8 cellular contexts compared by ENCODE assay signal in the genomic region with DNA sequence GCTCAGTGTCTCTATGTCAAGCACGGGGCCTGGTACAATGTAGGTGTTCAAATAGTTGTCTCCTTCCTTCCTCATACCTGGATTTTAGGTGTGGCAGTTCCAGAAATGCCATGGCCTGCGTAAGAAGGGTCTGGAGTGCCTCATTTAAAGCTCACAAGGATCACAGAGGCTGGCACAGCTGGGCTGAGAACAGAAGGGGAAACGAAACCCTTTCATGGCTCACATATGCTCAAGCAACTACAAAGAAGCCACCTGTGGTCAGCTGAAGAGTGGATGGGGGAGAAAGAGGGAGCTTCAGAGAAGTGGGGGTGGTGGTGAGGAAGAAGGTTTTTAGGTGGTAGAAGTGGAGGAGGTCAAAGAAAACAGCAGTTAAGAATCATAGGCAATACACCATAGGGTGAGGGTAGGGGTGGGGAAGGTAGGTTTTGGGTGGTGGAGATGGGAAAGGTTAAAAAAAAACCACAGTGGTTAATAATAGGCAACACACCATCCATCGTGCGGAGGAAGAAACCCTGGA. TPM values are rescaled to one million over a fixed set of nuclear protein-coding genes. Genes with fewer than 3 reads are reported as not detected.
DNase-seq lines count a peak whose midpoint lies in the region; ATAC-seq and TF ChIP-seq lines count a peak whose summit lies in the region.

No MANE protein-coding gene starts in this region.

- H3K36me3 ChIP-seq in left ventricle myocardium inferior (no peaks in the 10 kb centered on the region), esophagus squamous epithelium (no peaks in the 10 kb centered on the region), WERI-Rb-1 (no peaks in the 10 kb centered on the region)

- ATAC-seq in GM19438 (IDR thresholded peaks at IDR 0.05; ENCODE audit: low read depth, unreplicated experiment) (peak; percentile 84), HG03280 (IDR thresholded peaks at IDR 0.05; ENCODE audit: unreplicated experiment) (peak; percentile 95)

- H3K4me1 ChIP-seq in left ventricle myocardium inferior = peaks cover 11% of the 10 kb centered on the region
- peaks cover 0 to 42% (median 13%) of the 10 kb centered on the region in 3 donors for H3K4me1 ChIP-seq in esophagus squamous epithelium

- peak; percentile 65 for DNase-seq in Calu3
- DNase-seq in activated CD4-positive, alpha-beta memory T cell treated with anti-CD3 and anti-CD28 coated beads for 36 hours = no peak
- DNase-seq in left ventricle myocardium inferior = no peak
- no peak for DNase-seq in esophagus squamous epithelium (lab: John Stamatoyannopoulos, UW)
- no peak for DNase-seq in NCI-H2227 treated with DMSO at 0.1 percent for 48 hours (lab: John Stamatoyannopoulos, UW)
- no peak for DNase-seq in WERI-Rb-1

- H3K27ac ChIP-seq in left ventricle myocardium inferior (replicated peaks) = no peak overlapping the region
- peak overlapping the region in 1 of 4 donors; percentile 30 for H3K27ac ChIP-seq in esophagus squamous epithelium
- no peak overlapping the region for H3K27ac ChIP-seq in WERI-Rb-1

- peaks cover 64% of the 10 kb centered on the region for H3K4me1 Mint-ChIP-seq in Calu3 (ENCODE audit: low read depth, unreplicated experiment)
- peaks cover 30% of the 10 kb centered on the region for H3K4me1 Mint-ChIP-seq in activated CD4-positive, alpha-beta memory T cell treated with anti-CD3 and anti-CD28 coated beads for 36 hours (ENCODE audit: low read depth)

- BruUV-seq in Calu3 (replicated peaks; lab: Mats Ljungman, UMichigan) = no TSS peak

- intact Hi-C loops in Calu3 (cut with micrococcal nuclease; ENCODE audit: unreplicated experiment) (no loop called here), left ventricle myocardium inferior (cut with micrococcal nuclease) (no loop called here), esophagus squamous epithelium (cut with DNase I) (no loop called here)
- intact Hi-C loops in activated CD4-positive, alpha-beta memory T cell treated with anti-CD3 and anti-CD28 coated beads for 36 hours (cut with micrococcal nuclease) = no loop called here

- H3K27ac Mint-ChIP-seq in Calu3 (ENCODE audit: unreplicated experiment) = peak overlapping the region; percentile 88
- H3K27ac Mint-ChIP-seq in activated CD4-positive, alpha-beta memory T cell treated with anti-CD3 and anti-CD28 coated beads for 36 hours = peak overlapping the region; percentile 35

- no peak for TF ChIP-seq CTCF in Calu3 (IDR thresholded peaks at IDR 0.05; ENCODE audit: unreplicated experiment)
- no peak for TF ChIP-seq CTCF in left ventricle myocardium inferior (IDR thresholded peaks at IDR 0.05; ENCODE audit: borderline replicate concordance)
- no peak for TF ChIP-seq CTCF in esophagus squamous epithelium (IDR thresholded peaks at IDR 0.05)
- no peak for TF ChIP-seq CTCF in WERI-Rb-1 (IDR thresholded peaks at IDR 0.05; ENCODE audit: low read depth, low read length)

- CTCF ChIA-PET in Calu3 (lab: Charles Lee) = interaction anchor here (0.6 to 1.0 kb wide), 3 partner anchors 16 to 77 kb away, joined by 4 read pairs; no protein-coding TSS in a partner anchor
- CTCF ChIA-PET in activated CD4-positive, alpha-beta memory T cell treated with anti-CD3 and anti-CD28 coated beads for 36 hours (lab: Charles Lee) = interaction anchor here (0.6 to 1.0 kb wide), 2 partner anchors 21 to 1016 kb away, joined by 4 to 6 read pairs; no protein-coding TSS in a partner anchor

- 53 to 76% methylated on average over 4 to 5 of the region's 5 CpGs for whole genome bisulfite sequencing in esophagus squamous epithelium, 2 donors

- H3K4me3 ChIP-seq in left ventricle myocardium inferior (no peak overlapping the region), esophagus squamous epithelium (no peak overlapping the region), WERI-Rb-1 (ENCODE audit: low read depth, low read length) (no peak overlapping the region)

- TF ChIP-seq POLR2A in esophagus squamous epithelium (IDR thresholded peaks at IDR 0.05) = no peak

- POLR2A ChIA-PET in activated CD4-positive, alpha-beta memory T cell treated with anti-CD3 and anti-CD28 coated beads for 36 hours (lab: Charles Lee) = interaction anchor here (1.4 kb wide), 1 partner anchor 16 kb away, joined by 4 read pairs; no protein-coding TSS in a partner anchor

- H3K9me3 ChIP-seq in left ventricle myocardium inferior (replicated peaks) (peaks cover 7% of the 10 kb centered on the region), esophagus squamous epithelium (no peaks in the 10 kb centered on the region), WERI-Rb-1 (ENCODE audit: severe bottlenecking) (peaks cover 8% of the 10 kb centered on the region)

- no peak overlapping the region for H3K4me3 Mint-ChIP-seq in Calu3 (ENCODE audit: low read depth, unreplicated experiment)
- H3K4me3 Mint-ChIP-seq in activated CD4-positive, alpha-beta memory T cell treated with anti-CD3 and anti-CD28 coated beads for 36 hours = no peak overlapping the region

- H3K36me3 Mint-ChIP-seq in Calu3 (ENCODE audit: insufficient read depth, unreplicated experiment) = peaks cover 13% of the 10 kb centered on the region
- H3K36me3 Mint-ChIP-seq in activated CD4-positive, alpha-beta memory T cell treated with anti-CD3 and anti-CD28 coated beads for 36 hours = no peaks in the 10 kb centered on the region

- H3K27me3 Mint-ChIP-seq in Calu3 (ENCODE audit: unreplicated experiment) = no peaks in the 10 kb centered on the region
- no peaks in the 10 kb centered on the region for H3K27me3 Mint-ChIP-seq in activated CD4-positive, alpha-beta memory T cell treated with anti-CD3 and anti-CD28 coated beads for 36 hours

- peaks cover 3% of the 10 kb centered on the region for H3K9me3 Mint-ChIP-seq in Calu3 (ENCODE audit: low read depth, unreplicated experiment)
- no peaks in the 10 kb centered on the region for H3K9me3 Mint-ChIP-seq in activated CD4-positive, alpha-beta memory T cell treated with anti-CD3 and anti-CD28 coated beads for 36 hours

- H3K27me3 ChIP-seq in left ventricle myocardium inferior (ENCODE audit: low read depth) (no peaks in the 10 kb centered on the region), esophagus squamous epithelium (no peaks in the 10 kb centered on the region), WERI-Rb-1 (ENCODE audit: insufficient read depth, low read depth, severe bottlenecking) (no peaks in the 10 kb centered on the region)

RNA-seq across cellular contexts. Expression of a gene that starts 17.0 kb away (rescaled TPM):
- total RNA-seq in Calu3 (2022) (129 and 152 TPM in 2 replicates), left ventricle myocardium inferior (23.9 TPM), esophagus squamous epithelium (10 to 100 TPM; 23.1 to 49.9 (median 31.6) TPM)
- total RNA-seq in activated CD4-positive, alpha-beta memory T cell treated with anti-CD3 and anti-CD28 coated beads for 36 hours = 100 to 1,000 TPM; 128 TPM
